ENCODE assay signal across 8 cellular contexts in genomic region chr5:134114886-134115805, GRCh38. TPM values are rescaled to one million over a fixed set of nuclear protein-coding genes. Genes with fewer than 3 reads are reported as not detected.
A peak's percentile ranks its signal among the peaks of the same experiment; 100 is the strongest.
DNase-seq lines count a peak whose midpoint lies in the region; TF ChIP-seq lines count a peak whose summit lies in the region.

No MANE protein-coding gene starts in this region.

- 2 to 10% (median 3%) methylated on average over 13 to 110 of the region's 110 CpGs for WGBS in spleen, 5 donors

- no peak for TF ChIP-seq POLR2A in spleen (IDR thresholded peaks at IDR 0.05)

- H3K4me1 ChIP-seq in spleen: peaks cover 10 to 88% (median 46%) of the 10 kb centered on the region in 6 donors

- H3K27ac ChIP-seq in spleen: peak overlapping the region; percentile 3 to 88 (median 72)

- H3K9me3 ChIP-seq in spleen: no peaks in the 10 kb centered on the region

- intact Hi-C loops in spleen (cut with DNase I; ENCODE audit: low total_unique reads): no loop called here

- no peak for TF ChIP-seq CTCF in glutamatergic neuron (IDR thresholded peaks at IDR 0.05; ENCODE audit: partially characterized antibody, unreplicated experiment)
- TF ChIP-seq CTCF in spleen (IDR thresholded peaks at IDR 0.05 in 8 of 11, conservative IDR thresholded peaks at IDR 0.05 in 3 of 11): no peak

- H3K27me3 ChIP-seq in spleen (replicated peaks in 1 of 7): peaks cover 0 to 48% (median 17%) of the 10 kb centered on the region in 7 donors

- peaks cover 11% of the 10 kb centered on the region for H3K27me3 Mint-ChIP-seq in glutamatergic neuron (ENCODE audit: unreplicated experiment)

- H3K9me3 Mint-ChIP-seq in glutamatergic neuron (ENCODE audit: unreplicated experiment): no peaks in the 10 kb centered on the region

- H3K36me3 ChIP-seq in spleen: peaks cover 0 to 6% (median 0%) of the 10 kb centered on the region in 6 donors

- DNase-seq in NCI-H1417 (lab: John Stamatoyannopoulos, UW) (peak in 2 of 3 experiments; percentile 33 to 39), NCI-H1417 treated with DMSO at 0.1 percent for 48 hours (lab: John Stamatoyannopoulos, UW) (no peak), glutamatergic neuron (peak; percentile 41), spleen (peak; percentile 90), Kasumi-1 (lab: John Stamatoyannopoulos, UW) (no peak), NCI-H524 treated with DMSO at 0.1 percent for 48 hours (lab: John Stamatoyannopoulos, UW) (no peak)
- peak; percentile 57 for DNase-seq in Jurkat, Clone E6-1 (ENCODE audit: low read depth, low spot score)
- peak; percentile 78 to 83 for DNase-seq in activated T-cell treated with anti-CD3 and anti-CD28 coated beads, Interleukin-2, amount 50 U/mL, for 48 hours

- H3K36me3 Mint-ChIP-seq in glutamatergic neuron (ENCODE audit: unreplicated experiment): peaks cover 4% of the 10 kb centered on the region

- H3K4me1 Mint-ChIP-seq in glutamatergic neuron (ENCODE audit: low read depth, unreplicated experiment): peaks cover 7% of the 10 kb centered on the region

- H3K4me3 Mint-ChIP-seq in glutamatergic neuron (ENCODE audit: unreplicated experiment): peak overlapping the region; percentile 57

- no peak overlapping the region for H3K27ac Mint-ChIP-seq in glutamatergic neuron (ENCODE audit: unreplicated experiment)

- peak overlapping the region; percentile 78 for H3K4me3 ChIP-seq in Jurkat, Clone E6-1 (ENCODE audit: low read length)
- H3K4me3 ChIP-seq in spleen: peak overlapping the region; percentile 38 to 91 (median 66)

RNA-seq across cellular contexts. Expression of gene TCF7, which starts 0.7 kb away (rescaled TPM):
- 266 TPM for polyA plus RNA-seq in Jurkat, Clone E6-1 (2012; ENCODE audit: insufficient read depth, insufficient read length)
- 5.8 TPM for total RNA-seq in glutamatergic neuron (ENCODE audit: unreplicated experiment)
- total RNA-seq in spleen: 10 to 100 TPM; 29.0 to 88.3 (median 53.7) TPM
- 10 to 100 TPM; 13.7 to 24.3 (median 18.1) TPM for polyA plus RNA-seq in spleen

Comparison
In these comparisons a context has a peak if more than half of its experiments do, and no peak if none do; other contexts are left out.
1. DNase-seq: peak in NCI-H1417 (2 of 3), Jurkat, Clone E6-1 (single experiment), activated T-cell treated with anti-CD3 and anti-CD28 coated beads, Interleukin-2, amount 50 U/mL, for 48 hours (2 of 2), glutamatergic neuron (single experiment) and spleen (single experiment); none in NCI-H1417 treated with DMSO at 0.1 percent for 48 hours (single experiment), Kasumi-1 (0 of 2) and NCI-H524 treated with DMSO at 0.1 percent for 48 hours (single experiment).